Comparison of ENCODE assay signal across 9 cellular contexts in the genomic region with DNA sequence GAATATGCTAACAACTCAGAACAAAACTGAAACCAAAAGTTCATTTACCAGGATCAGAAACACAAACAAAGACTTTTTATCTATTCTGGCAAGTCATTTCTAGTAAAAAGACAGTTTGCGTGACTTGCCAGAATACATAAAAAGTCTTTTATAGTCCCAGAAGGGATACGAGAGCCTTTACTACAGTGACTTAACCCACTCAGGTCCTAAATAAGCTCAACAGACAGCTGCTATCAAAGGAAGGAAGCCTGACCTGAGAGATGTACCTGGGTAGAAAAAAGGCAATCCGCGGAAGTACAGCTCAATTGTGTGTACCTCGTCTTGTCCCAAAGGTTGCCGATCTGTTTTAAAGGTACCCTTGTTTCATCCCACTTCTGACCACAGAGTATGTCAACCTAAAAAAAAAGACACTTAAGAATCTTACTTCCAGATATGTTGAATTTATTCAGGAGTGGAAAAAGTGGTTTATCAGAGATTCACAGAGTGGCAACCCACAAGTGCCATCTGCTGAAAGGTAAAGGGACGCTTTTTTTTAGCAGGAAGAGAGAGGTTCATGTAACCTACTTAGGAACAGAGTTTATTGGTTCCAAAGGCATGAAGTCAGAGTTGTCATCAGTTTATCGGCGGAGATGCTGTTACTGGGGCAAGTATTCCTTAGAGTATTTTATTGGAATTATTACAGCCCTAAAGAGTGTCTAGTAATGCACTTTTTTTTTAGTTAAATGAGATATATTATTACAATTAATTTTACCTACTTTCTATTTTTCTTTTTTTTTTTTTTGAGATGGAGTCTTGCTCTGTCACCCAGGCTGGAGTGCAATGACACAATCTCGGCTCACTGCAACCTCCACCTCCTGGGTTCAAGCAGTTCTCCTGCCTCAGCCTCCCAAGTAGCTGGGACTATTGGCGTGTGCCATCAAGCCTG.
DNase-seq lines count a peak whose midpoint lies in the region; ATAC-seq and TF ChIP-seq lines count a peak whose summit lies in the region.
"Had no signal": no experiment of that assay in that cellular context is flagged by ENCODE, and none has a peak within 500 bp of the region (broad histone marks: within the 10 kb centered on the region; RNA-seq: fewer than 3 reads in every experiment).

No MANE protein-coding gene starts in this region.

- WGBS in smooth muscle cell (ENCODE audit: low lambda C conversion rate), result 82% methylated on average over 11 of the region's 11 CpGs

- H3K9me3 ChIP-seq in smooth muscle cell (replicated peaks; ENCODE audit: low read depth), result no peaks in the 10 kb centered on the region

- DNase-seq in DMS 273 (lab: John Stamatoyannopoulos, UW; ENCODE audit: unreplicated experiment), result peak; percentile 31
- DNase-seq in DMS 273 treated with DMSO at 0.1 percent for 48 hours (lab: John Stamatoyannopoulos, UW), result no peak
- peak; percentile 55 for DNase-seq in central memory CD4-positive, alpha-beta T cell
- no peak for DNase-seq in smooth muscle cell (lab: John Stamatoyannopoulos, UW; ENCODE audit: unreplicated experiment)
- no peak for DNase-seq in NCI-H1048 (lab: John Stamatoyannopoulos, UW)
- no peak for DNase-seq in stimulated activated CD8-positive, alpha-beta memory T cell treated with anti-CD3 and anti-CD28 coated beads, Interleukin-4, amount 100 ng/mL, for 48 hours
- DNase-seq in iPS-NIHi7 (ENCODE audit: extremely low spot score), result no peak
- DNase-seq: stimulated activated naive B cell treated with anti-CD40 and anti-IgM and Interleukin-4, amounts not matched to agents 10 μg/mL and 1 μg/mL and 100 μg/mL, for 72 hours had no signal

- TF ChIP-seq CTCF in smooth muscle cell (IDR thresholded peaks at IDR 0.05; ENCODE audit: borderline replicate concordance, insufficient read depth, poor library complexity, severe bottlenecking), result no peak

- no peaks in the 10 kb centered on the region for H4K20me1 ChIP-seq in smooth muscle cell (ENCODE audit: low read depth)

- H3K27ac ChIP-seq in smooth muscle cell (ENCODE audit: low read depth), result peak overlapping the region; percentile 38

- H3K27me3 ChIP-seq in smooth muscle cell (ENCODE audit: low read depth), result no peaks in the 10 kb centered on the region

- peak overlapping the region; percentile 40 for H3K4me2 ChIP-seq in smooth muscle cell

- H3F3A ChIP-seq in smooth muscle cell (ENCODE audit: low read depth), result no peaks in the 10 kb centered on the region

- H3K4me1 ChIP-seq in smooth muscle cell (ENCODE audit: low read depth), result no peaks in the 10 kb centered on the region

- no peaks in the 10 kb centered on the region for H3K36me3 ChIP-seq in smooth muscle cell (ENCODE audit: low read depth)

- H3K9ac ChIP-seq in smooth muscle cell (ENCODE audit: low read depth), result no peak overlapping the region

- no peaks in the 10 kb centered on the region for H3K79me2 ChIP-seq in smooth muscle cell (ENCODE audit: low read depth)

- ATAC-seq in HG03095 (IDR thresholded peaks at IDR 0.05; ENCODE audit: unreplicated experiment), result peak; percentile 50

- H2AFZ ChIP-seq in smooth muscle cell (ENCODE audit: low read depth), result peak overlapping the region; percentile 79

- peak overlapping the region; percentile 28 for H3K4me3 ChIP-seq in smooth muscle cell

Comparison
In these comparisons a context has a peak if more than half of its experiments do, and no peak if none do; other contexts are left out.
1. DNase-seq: peak in DMS 273 (single experiment) and central memory CD4-positive, alpha-beta T cell (single experiment); none in DMS 273 treated with DMSO at 0.1 percent for 48 hours (single experiment), smooth muscle cell (single experiment), NCI-H1048 (single experiment), stimulated activated CD8-positive, alpha-beta memory T cell treated with anti-CD3 and anti-CD28 coated beads, Interleukin-4, amount 100 ng/mL, for 48 hours (single experiment) and iPS-NIHi7 (single experiment).